ENCODE assay signal across 18 cellular contexts in the genomic region with DNA sequence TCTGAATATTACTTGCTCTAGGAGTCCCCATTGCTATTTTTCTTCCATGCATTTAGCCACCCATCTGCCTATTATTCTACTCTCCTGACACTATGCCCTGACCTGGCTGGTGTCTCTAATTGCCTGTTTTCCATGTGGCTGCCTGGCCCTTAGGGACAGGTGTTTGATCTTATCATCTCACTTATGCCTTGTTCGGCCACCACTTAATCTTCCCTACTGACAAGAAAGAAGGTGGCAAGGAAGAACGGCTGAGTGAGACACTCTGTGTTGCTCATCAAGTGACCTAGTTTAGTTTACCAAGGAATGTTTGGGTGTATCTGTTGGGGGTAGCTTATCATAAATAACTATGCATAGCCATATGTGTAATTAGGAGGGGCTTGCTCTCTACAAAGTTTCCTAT. TPM values are rescaled to one million over a fixed set of nuclear protein-coding genes. Genes with fewer than 3 reads are reported as not detected.
DNase-seq lines count a peak whose midpoint lies in the region; ATAC-seq and TF ChIP-seq lines count a peak whose summit lies in the region.
"Had no signal": no experiment of that assay in that cellular context is flagged by ENCODE, and none has a peak within 500 bp of the region (broad histone marks: within the 10 kb centered on the region; RNA-seq: fewer than 3 reads in every experiment).

No MANE protein-coding gene starts in this region.

- H3K9me3 ChIP-seq in SK-N-SH (no peaks in the 10 kb centered on the region), sigmoid colon (no peaks in the 10 kb centered on the region)

- H3K36me3 ChIP-seq in SK-N-SH (replicated peaks in 1 of 2; ENCODE audit: control insufficient read depth in 1 of 2, insufficient read depth in 2 of 2, low read length in 1 of 2) (no peaks in the 10 kb centered on the region), sigmoid colon (no peaks in the 10 kb centered on the region)

- H3K9me2 ChIP-seq in SK-N-SH, result no peaks in the 10 kb centered on the region

- H3K4me1 Mint-ChIP-seq in stimulated activated naive B cell treated with anti-CD40 and anti-IgM and Interleukin-4, amounts not matched to agents 10 μg/mL and 1 μg/mL and 100 μg/mL, for 72 hours, result peaks cover 13 to 17% of the 10 kb centered on the region in 2 donors
- H3K4me1 Mint-ChIP-seq: central memory CD8-positive, alpha-beta T cell had no signal

- POLR2A ChIA-PET in SK-N-SH (lab: Yijun Ruan, JAX), result no interaction called here

- ATAC-seq in SK-N-SH treated with all-trans-retinoic acid at 6 μM for 48 hours (no peak), esophagus mucosa (peak; percentile 48)
- ATAC-seq in stimulated activated naive B cell treated with anti-CD40 and anti-IgM and Interleukin-4, amounts not matched to agents 10 μg/mL and 1 μg/mL and 100 μg/mL, for 72 hours (replicated peaks), result no peak
- ATAC-seq: activated CD8-positive, alpha-beta memory T cell treated with anti-CD3 and anti-CD28 coated beads, Interleukin-2, amount 10 ng/mL, durations not matched to agents 7 days and 5 days; right cardiac atrium had no signal

- no peak overlapping the region for H3K9ac ChIP-seq in SK-N-SH

- no peaks in the 10 kb centered on the region for H4K20me1 ChIP-seq in SK-N-SH (ENCODE audit: insufficient read depth)

- H3K27ac Mint-ChIP-seq in stimulated activated naive B cell treated with anti-CD40 and anti-IgM and Interleukin-4, amounts not matched to agents 10 μg/mL and 1 μg/mL and 100 μg/mL, for 72 hours, result peak overlapping the region; percentile 11
- H3K27ac Mint-ChIP-seq: activated CD8-positive, alpha-beta memory T cell treated with anti-CD3 and anti-CD28 coated beads, Interleukin-2, amount 10 ng/mL, durations not matched to agents 7 days and 5 days; CD8-positive, alpha-beta memory T cell; endodermal cell; T-helper 2 cell treated with Interferon-gamma antibody and Interleukin-4, amounts not matched to agents 5 μg/mL and 100 μg/mL, for 36 hours had no signal

- TF ChIP-seq POLR2A in sigmoid colon (IDR thresholded peaks at IDR 0.05), result no peak

- H3K27ac ChIP-seq in SK-N-SH (ENCODE audit: low read depth in 2 of 2, low read length in 1 of 2), result no peak overlapping the region
- no peak overlapping the region for H3K27ac ChIP-seq in sigmoid colon

- DNase-seq in SK-N-SH (peak; percentile 14), NCI-H82 (lab: John Stamatoyannopoulos, UW) (peak; percentile 67), cerebellar cortex (ENCODE audit: low spot score) (no peak), sigmoid colon (no peak), activated T-cell treated with anti-CD3 and anti-CD28 coated beads for 4 hours (no peak)
- DNase-seq in stimulated activated naive B cell treated with anti-CD40 and anti-IgM and Interleukin-4, amounts not matched to agents 10 μg/mL and 1 μg/mL and 100 μg/mL, for 72 hours, result no peak
- DNase-seq: activated CD8-positive, alpha-beta memory T cell treated with anti-CD3 and anti-CD28 coated beads, Interleukin-2, amount 10 ng/mL, durations not matched to agents 7 days and 5 days; activated effector memory CD4-positive, alpha-beta T cell treated with anti-CD3 and anti-CD28 coated beads, Interleukin-2, amount 50 U/mL, for 16 hours; CD8-positive, alpha-beta memory T cell; endodermal cell; hypothalamus; kidney glomerular epithelial cell; nucleus accumbens; right cardiac atrium had no signal

- CTCF ChIA-PET in SK-N-SH (lab: Yijun Ruan, JAX), result no interaction called here

- H3K4me3 Mint-ChIP-seq in stimulated activated naive B cell treated with anti-CD40 and anti-IgM and Interleukin-4, amounts not matched to agents 10 μg/mL and 1 μg/mL and 100 μg/mL, for 72 hours, result no peak overlapping the region
- H3K4me3 Mint-ChIP-seq: activated CD8-positive, alpha-beta memory T cell treated with anti-CD3 and anti-CD28 coated beads, Interleukin-2, amount 10 ng/mL, durations not matched to agents 7 days and 5 days; CD8-positive, alpha-beta memory T cell; central memory CD8-positive, alpha-beta T cell; endodermal cell; T-helper 2 cell treated with Interferon-gamma antibody and Interleukin-4, amounts not matched to agents 5 μg/mL and 100 μg/mL, for 36 hours had no signal

- H3K4me2 ChIP-seq in SK-N-SH, result no peak overlapping the region

- H3K9me3 Mint-ChIP-seq in stimulated activated naive B cell treated with anti-CD40 and anti-IgM and Interleukin-4, amounts not matched to agents 10 μg/mL and 1 μg/mL and 100 μg/mL, for 72 hours, result peaks cover 0 to 1% of the 10 kb centered on the region in 2 donors
- H3K9me3 Mint-ChIP-seq: CD8-positive, alpha-beta memory T cell; central memory CD8-positive, alpha-beta T cell; T-helper 2 cell treated with Interferon-gamma antibody and Interleukin-4, amounts not matched to agents 5 μg/mL and 100 μg/mL, for 36 hours had no signal

- TF ChIP-seq EP300 in SK-N-SH (IDR thresholded peaks at IDR 0.05; ENCODE audit: borderline replicate concordance in 1 of 2, low read depth in 1 of 2, low read length in 1 of 2) (no peak), sigmoid colon (IDR thresholded peaks at IDR 0.05) (no peak)

- intact Hi-C loops in sigmoid colon (cut with DNase I), result no loop called here

- no peaks in the 10 kb centered on the region for H3K79me2 ChIP-seq in SK-N-SH (ENCODE audit: insufficient read depth)

- TF ChIP-seq RAD21 in SK-N-SH (IDR thresholded peaks at IDR 0.05; ENCODE audit: low read length), result no peak

- H3K4me1 ChIP-seq in SK-N-SH (ENCODE audit: control insufficient read depth in 1 of 2, insufficient read depth in 2 of 2, low read depth in 1 of 2, low read length in 1 of 2) (peaks cover 5 to 12% of the 10 kb centered on the region in 2 experiments; a peak in 3 of 4 replicates), sigmoid colon (peaks cover 0 to 31% (median 27%) of the 10 kb centered on the region in 4 donors)

- no peaks in the 10 kb centered on the region for H3K27me3 ChIP-seq in SK-N-SH (ENCODE audit: insufficient read depth)
- H3K27me3 ChIP-seq in sigmoid colon, result no peaks in the 10 kb centered on the region

- no peaks in the 10 kb centered on the region for H3F3A ChIP-seq in SK-N-SH (replicated peaks; ENCODE audit: insufficient read depth)

- H3K36me3 Mint-ChIP-seq in stimulated activated naive B cell treated with anti-CD40 and anti-IgM and Interleukin-4, amounts not matched to agents 10 μg/mL and 1 μg/mL and 100 μg/mL, for 72 hours, result no peaks in the 10 kb centered on the region
- H3K36me3 Mint-ChIP-seq: activated CD8-positive, alpha-beta memory T cell treated with anti-CD3 and anti-CD28 coated beads, Interleukin-2, amount 10 ng/mL, durations not matched to agents 7 days and 5 days; CD8-positive, alpha-beta memory T cell had no signal

- TF ChIP-seq CTCF in SK-N-SH (IDR thresholded peaks at IDR 0.05), result no peak
- no peak for TF ChIP-seq CTCF in sigmoid colon (IDR thresholded peaks at IDR 0.05)

- 68% methylated on average over 2 of the region's 2 CpGs for WGBS in SK-N-SH (ENCODE audit: low lambda C conversion rate)
- WGBS in sigmoid colon, 2 donors, result 29 to 83% methylated on average over 2 of the region's 2 CpGs

- H3K4me3 ChIP-seq in SK-N-SH (ENCODE audit: low read depth in 2 of 2, low read length in 1 of 2) (no peak overlapping the region), sigmoid colon (no peak overlapping the region)

- peaks cover 57 to 60% of the 10 kb centered on the region in 2 donors for H3K27me3 Mint-ChIP-seq in stimulated activated naive B cell treated with anti-CD40 and anti-IgM and Interleukin-4, amounts not matched to agents 10 μg/mL and 1 μg/mL and 100 μg/mL, for 72 hours
- H3K27me3 Mint-ChIP-seq: CD8-positive, alpha-beta memory T cell; central memory CD8-positive, alpha-beta T cell had no signal

- H2AFZ ChIP-seq in SK-N-SH (ENCODE audit: low read depth), result no peak overlapping the region

TF ChIP-seq in SK-N-SH, 30 proteins besides CTCF, POLR2A, EP300 and RAD21:
- TF ChIP-seq GATA2 (CRISPR knock-in tag; IDR thresholded peaks at IDR 0.05), result peak; percentile 37
- TF ChIP-seq TAF1 (IDR thresholded peaks at IDR 0.05; ENCODE audit: borderline replicate concordance, low read depth, low read length), result no peak
- TF ChIP-seq CHD2 (IDR thresholded peaks at IDR 0.05; ENCODE audit: low read length, partially characterized antibody), result no peak
- TF ChIP-seq FOSL2 (IDR thresholded peaks at IDR 0.05; ENCODE audit: borderline replicate concordance, low read depth), result no peak
TF ChIP-seq in SK-N-SH: peak in this region for 1.

TF ChIP-seq in SK-N-SH treated with all-trans-retinoic acid at 6 μM for 48 hours, 23 proteins besides CTCF, POLR2A, EP300 and RAD21 (continues in another document):
- TF ChIP-seq RARB (CRISPR knock-in tag; IDR thresholded peaks at IDR 0.05) (no peak), ZC3H10 (CRISPR knock-in tag; IDR thresholded peaks at IDR 0.05) (no peak), GLIS3 (CRISPR knock-in tag; IDR thresholded peaks at IDR 0.05) (no peak), ESRRG (CRISPR knock-in tag; IDR thresholded peaks at IDR 0.05) (no peak), TOX (CRISPR knock-in tag; IDR thresholded peaks at IDR 0.05; ENCODE audit: borderline replicate concordance) (no peak), OSR1 (CRISPR knock-in tag; IDR thresholded peaks at IDR 0.05) (no peak), PPARA (CRISPR knock-in tag; IDR thresholded peaks at IDR 0.05; ENCODE audit: borderline replicate concordance) (no peak), ZNF8 (CRISPR knock-in tag; IDR thresholded peaks at IDR 0.05) (no peak), SNAI2 (CRISPR knock-in tag; IDR thresholded peaks at IDR 0.05) (no peak), CSDC2 (CRISPR knock-in tag; IDR thresholded peaks at IDR 0.05) (no peak), TCF4 (CRISPR knock-in tag; IDR thresholded peaks at IDR 0.05; ENCODE audit: borderline replicate concordance) (no peak), ISL1 (CRISPR knock-in tag; IDR thresholded peaks at IDR 0.05) (no peak), ZNF565 (CRISPR knock-in tag; conservative IDR thresholded peaks at IDR 0.05; ENCODE audit: low read depth) (no peak)
- TF ChIP-seq, protein P1, sequence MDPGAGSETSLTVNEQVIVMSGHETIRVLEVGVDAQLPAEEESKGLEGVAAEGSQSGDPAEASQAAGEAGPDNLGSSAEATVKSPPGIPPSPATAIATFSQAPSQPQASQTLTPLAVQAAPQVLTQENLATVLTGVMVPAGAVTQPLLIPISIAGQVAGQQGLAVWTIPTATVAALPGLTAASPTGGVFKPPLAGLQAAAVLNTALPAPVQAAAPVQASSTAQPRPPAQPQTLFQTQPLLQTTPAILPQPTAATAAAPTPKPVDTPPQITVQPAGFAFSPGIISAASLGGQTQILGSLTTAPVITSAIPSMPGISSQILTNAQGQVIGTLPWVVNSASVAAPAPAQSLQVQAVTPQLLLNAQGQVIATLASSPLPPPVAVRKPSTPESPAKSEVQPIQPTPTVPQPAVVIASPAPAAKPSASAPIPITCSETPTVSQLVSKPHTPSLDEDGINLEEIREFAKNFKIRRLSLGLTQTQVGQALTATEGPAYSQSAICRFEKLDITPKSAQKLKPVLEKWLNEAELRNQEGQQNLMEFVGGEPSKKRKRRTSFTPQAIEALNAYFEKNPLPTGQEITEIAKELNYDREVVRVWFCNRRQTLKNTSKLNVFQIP (CRISPR knock-in tag; IDR thresholded peaks at IDR 0.05; ENCODE audit: borderline replicate concordance, low read depth), result no peak

RNA-seq across cellular contexts. Expression of a gene that starts 50.4 kb away (rescaled TPM):
- polyA plus RNA-seq in SK-N-SH (2012; rRNA removed), result 6.5 and 6.7 TPM in 2 replicates
- 10.1 and 10.5 TPM in 2 replicates for polyA plus RNA-seq in SK-N-SH (2012; cell fraction: cytosol; rRNA removed)
- polyA plus RNA-seq in SK-N-SH (2012; cell fraction: nucleus; rRNA removed), result 23.0 and 24.1 TPM in 2 replicates
- total RNA-seq in esophagus mucosa, result 27.7 TPM
- total RNA-seq in sigmoid colon, result 10 to 100 TPM; 11.8 to 19.9 (median 14.4) TPM
- 1 to 10 TPM; 4.8 to 7.9 (median 7.4) TPM for polyA plus RNA-seq in sigmoid colon
- polyA plus RNA-seq: CD8-positive, alpha-beta memory T cell had no signal

Comparison
In these comparisons a context has a peak if more than half of its experiments do, and no peak if none do; other contexts are left out.
1. DNase-seq: peak in SK-N-SH (single experiment) and NCI-H82 (single experiment); none in stimulated activated naive B cell treated with anti-CD40 and anti-IgM and Interleukin-4, amounts not matched to agents 10 μg/mL and 1 μg/mL and 100 μg/mL, for 72 hours (single experiment), cerebellar cortex (single experiment), sigmoid colon (single experiment) and activated T-cell treated with anti-CD3 and anti-CD28 coated beads for 4 hours (single experiment).